Comparison of ENCODE assay signal across 24 cellular contexts in genomic region chr1:234040446-234041317, GRCh38.
DNase-seq lines count a peak whose midpoint lies in the region; ATAC-seq and TF ChIP-seq lines count a peak whose summit lies in the region.
"Had no signal": no experiment of that assay in that cellular context is flagged by ENCODE, and none has a peak within 500 bp of the region (broad histone marks: within the 10 kb centered on the region; RNA-seq: fewer than 3 reads in every experiment).

No MANE protein-coding gene starts in this region.

- no peak overlapping the region for H3K4me3 ChIP-seq in neural progenitor cell
- H3K4me3 ChIP-seq: SJCRH30 had no signal

- DNase-seq in activated CD4-positive, alpha-beta T cell treated with anti-CD3 and anti-CD28 coated beads, Interleukin-2, amount 10 ng/mL, durations not matched to agents 24 days and 14 days: peak; percentile 27
- no peak for DNase-seq in activated CD4-positive, alpha-beta T cell treated with anti-CD3 and anti-CD28 coated beads for 48 hours
- DNase-seq in RWPE1 (ENCODE audit: low spot score) (peak; percentile 59), epithelial cell of prostate (ENCODE audit: low read depth, low spot score) (peak; percentile 43), neural progenitor cell (ENCODE audit: low spot score) (no peak), amygdala (lab: John Stamatoyannopoulos, UW) (no peak), head of caudate nucleus (no peak)
- DNase-seq: BE2C; CD8-positive, alpha-beta memory T cell; DMS153; H7; KG1; MM.1S; NCI-H187; NCI-H2171 treated with DMSO at 0.1 percent for 48 hours; NCI-H345; NCI-H510A treated with DMSO at 0.1 percent for 48 hours; NCI-H748 treated with DMSO at 0.1 percent for 48 hours; SJCRH30 had no signal

- H3K9ac ChIP-seq in neural progenitor cell: no peak overlapping the region

- H3K9me3 ChIP-seq in neural progenitor cell (ENCODE audit: low read depth): no peaks in the 10 kb centered on the region
- H3K9me3 ChIP-seq: BE2C, SJCRH30 had no signal

- H3K4me2 ChIP-seq in neural progenitor cell: no peak overlapping the region

- peaks cover 2% of the 10 kb centered on the region for H3K27me3 Mint-ChIP-seq in activated CD4-positive, alpha-beta T cell treated with anti-CD3 and anti-CD28 coated beads, Interleukin-2, amount 10 ng/mL, durations not matched to agents 24 days and 14 days
- no peaks in the 10 kb centered on the region for H3K27me3 Mint-ChIP-seq in neural progenitor cell (ENCODE audit: insufficient read depth, low read depth)

- H2AFZ ChIP-seq in neural progenitor cell (replicated peaks): no peak overlapping the region

- H3K4me3 Mint-ChIP-seq in activated CD4-positive, alpha-beta T cell treated with anti-CD3 and anti-CD28 coated beads, Interleukin-2, amount 10 ng/mL, durations not matched to agents 24 days and 14 days: no peak overlapping the region
- peak overlapping the region; percentile 19 for H3K4me3 Mint-ChIP-seq in neural progenitor cell
- H3K4me3 Mint-ChIP-seq: CD14-positive monocyte; CD8-positive, alpha-beta memory T cell had no signal

- intact Hi-C loops in activated CD4-positive, alpha-beta T cell treated with anti-CD3 and anti-CD28 coated beads, Interleukin-2, amount 10 ng/mL, durations not matched to agents 24 days and 14 days (cut with micrococcal nuclease): no loop called here
- intact Hi-C loops in head of caudate nucleus (cut with DNase I): no loop called here

- H3K27ac ChIP-seq in RWPE1: peak overlapping the region; percentile 44; the same call in 1 of the 2 replicates
- H3K27ac ChIP-seq in epithelial cell of prostate: peak overlapping the region; percentile 1
- no peak overlapping the region for H3K27ac ChIP-seq in neural progenitor cell
- H3K27ac ChIP-seq: 22Rv1, SJCRH30 had no signal

- no peaks in the 10 kb centered on the region for H4K20me1 ChIP-seq in neural progenitor cell (ENCODE audit: low read depth)

- no peaks in the 10 kb centered on the region for H3K4me1 ChIP-seq in neural progenitor cell
- H3K4me1 ChIP-seq: BE2C, SJCRH30 had no signal

- no peak for TF ChIP-seq CTCF in RWPE1 (conservative IDR thresholded peaks at IDR 0.05; ENCODE audit: low read depth)
- TF ChIP-seq CTCF in neural progenitor cell (IDR thresholded peaks at IDR 0.05): no peak

- no peaks in the 10 kb centered on the region for H3K36me3 ChIP-seq in neural progenitor cell
- H3K36me3 ChIP-seq: BE2C, SJCRH30 had no signal

- H3K4me1 Mint-ChIP-seq in activated CD4-positive, alpha-beta T cell treated with anti-CD3 and anti-CD28 coated beads, Interleukin-2, amount 10 ng/mL, durations not matched to agents 24 days and 14 days: no peaks in the 10 kb centered on the region
- H3K4me1 Mint-ChIP-seq in neural progenitor cell: no peaks in the 10 kb centered on the region
- H3K4me1 Mint-ChIP-seq: CD14-positive monocyte; CD8-positive, alpha-beta memory T cell had no signal

- no peak overlapping the region for H3K27ac Mint-ChIP-seq in activated CD4-positive, alpha-beta T cell treated with anti-CD3 and anti-CD28 coated beads, Interleukin-2, amount 10 ng/mL, durations not matched to agents 24 days and 14 days
- no peak overlapping the region for H3K27ac Mint-ChIP-seq in neural progenitor cell
- H3K27ac Mint-ChIP-seq: CD14-positive monocyte; CD8-positive, alpha-beta memory T cell had no signal

- no peaks in the 10 kb centered on the region for H3F3A ChIP-seq in neural progenitor cell (ENCODE audit: low read depth)

- POLR2A ChIA-PET in RWPE1 (lab: Yijun Ruan, JAX; ENCODE audit: low non-redundant PET): no interaction called here

- H3K9me3 Mint-ChIP-seq in activated CD4-positive, alpha-beta T cell treated with anti-CD3 and anti-CD28 coated beads, Interleukin-2, amount 10 ng/mL, durations not matched to agents 24 days and 14 days: no peaks in the 10 kb centered on the region
- H3K9me3 Mint-ChIP-seq in neural progenitor cell: no peaks in the 10 kb centered on the region

- H3K79me2 ChIP-seq in neural progenitor cell (ENCODE audit: low read depth): no peaks in the 10 kb centered on the region

- ATAC-seq in GM21367 (IDR thresholded peaks at IDR 0.05; ENCODE audit: unreplicated experiment): no peak
- ATAC-seq: Right ventricle myocardium inferior, SK-N-SH treated with all-trans-retinoic acid at 6 μM for 48 hours had no signal

- H3K27me3 ChIP-seq in neural progenitor cell: no peaks in the 10 kb centered on the region
- H3K27me3 ChIP-seq: BE2C had no signal

- CTCF ChIA-PET in RWPE1 (lab: Yijun Ruan, JAX): no interaction called here

- no peaks in the 10 kb centered on the region for H3K36me3 Mint-ChIP-seq in activated CD4-positive, alpha-beta T cell treated with anti-CD3 and anti-CD28 coated beads, Interleukin-2, amount 10 ng/mL, durations not matched to agents 24 days and 14 days (ENCODE audit: low read depth)
- no peaks in the 10 kb centered on the region for H3K36me3 Mint-ChIP-seq in neural progenitor cell
- H3K36me3 Mint-ChIP-seq: CD14-positive monocyte; CD8-positive, alpha-beta memory T cell had no signal

Comparison
In these comparisons a context has a peak if more than half of its experiments do, and no peak if none do; other contexts are left out.
1. DNase-seq: peak in activated CD4-positive, alpha-beta T cell treated with anti-CD3 and anti-CD28 coated beads, Interleukin-2, amount 10 ng/mL, durations not matched to agents 24 days and 14 days (single experiment), RWPE1 (single experiment) and epithelial cell of prostate (single experiment); none in activated CD4-positive, alpha-beta T cell treated with anti-CD3 and anti-CD28 coated beads for 48 hours (single experiment), neural progenitor cell (single experiment), amygdala (0 of 56) and head of caudate nucleus (0 of 42).